Comparison of ENCODE assay signal across 14 cellular contexts in the genomic region with DNA sequence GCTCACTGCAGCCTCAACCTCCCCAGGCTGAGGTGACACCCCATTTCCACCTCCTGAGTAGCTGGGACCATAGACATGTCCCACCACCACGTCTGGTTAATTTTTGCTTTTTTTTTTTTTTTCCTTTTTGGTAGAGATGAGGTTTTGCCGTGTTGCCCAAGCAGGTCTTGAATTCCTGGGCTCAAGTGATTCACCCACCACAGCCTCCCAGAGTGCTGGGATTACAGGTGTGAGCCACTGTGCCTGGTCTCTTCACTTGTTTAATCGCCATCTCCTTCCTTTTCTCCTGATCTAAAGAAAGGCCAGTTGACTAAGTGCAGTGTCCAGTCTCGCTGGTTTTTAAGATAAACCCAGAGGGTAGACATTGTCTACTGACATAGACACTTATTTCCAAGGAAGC.
A peak's percentile ranks its signal among the peaks of the same experiment; 100 is the strongest.
DNase-seq lines count a peak whose midpoint lies in the region; ATAC-seq and TF ChIP-seq lines count a peak whose summit lies in the region.
"Had no signal": no experiment of that assay in that cellular context is flagged by ENCODE, and none has a peak within 500 bp of the region (broad histone marks: within the 10 kb centered on the region; RNA-seq: fewer than 3 reads in every experiment).

No MANE protein-coding gene starts in this region.

- H3K4me3 ChIP-seq in PC-9: no peak overlapping the region
- no peak overlapping the region for H3K4me3 ChIP-seq in spleen
- H3K4me3 ChIP-seq: BLaER1, GM23338 had no signal

- H3K36me3 ChIP-seq in PC-9 (ENCODE audit: low read depth) (no peaks in the 10 kb centered on the region), spleen (no peaks in the 10 kb centered on the region)
- H3K36me3 ChIP-seq: BLaER1 had no signal

- H3K4me2 ChIP-seq in PC-9: peak overlapping the region; percentile 48
- H3K4me2 ChIP-seq: BLaER1, GM23338 had no signal

- 80 to 88% (median 87%) methylated on average over 4 of the region's 4 CpGs for WGBS in spleen, 5 donors

- DNase-seq in Daoy (ENCODE audit: low read depth) (peak; percentile 13), PC-9 (peak in 1 of 2 experiments; percentile 41), foreskin keratinocyte (peak; percentile 31 to 63), spleen (peak; percentile 2), RWPE1 (ENCODE audit: low spot score) (no peak), NCI-H526 (lab: John Stamatoyannopoulos, UW) (no peak)
- DNase-seq: 8988T; Calu3; CD8-positive, alpha-beta T cell; DND-41; HCEC 1CT had no signal

- H3K79me2 ChIP-seq in PC-9 (ENCODE audit: low read depth): no peaks in the 10 kb centered on the region

- H3K4me1 ChIP-seq in PC-9 (replicated peaks; ENCODE audit: insufficient read depth): peaks cover 21% of the 10 kb centered on the region
- no peaks in the 10 kb centered on the region for H3K4me1 ChIP-seq in foreskin keratinocyte
- no peaks in the 10 kb centered on the region for H3K4me1 ChIP-seq in spleen

- POLR2A ChIA-PET in PC-9 (lab: Charles Lee; ENCODE audit: unreplicated experiment) (interaction anchor here (0.7 kb wide), 1 partner anchor 223 kb away, joined by 10 read pairs; no protein-coding TSS in a partner anchor), RWPE1 (lab: Yijun Ruan, JAX; ENCODE audit: low non-redundant PET) (no interaction called here)

- TF ChIP-seq CTCF in PC-9 (conservative IDR thresholded peaks at IDR 0.05) (no peak), foreskin keratinocyte (conservative IDR thresholded peaks at IDR 0.05) (no peak), spleen (IDR thresholded peaks at IDR 0.05 in 8 of 11, conservative IDR thresholded peaks at IDR 0.05 in 3 of 11) (no peak), RWPE1 (conservative IDR thresholded peaks at IDR 0.05; ENCODE audit: low read depth) (no peak)

- no peaks in the 10 kb centered on the region for H3K9me2 ChIP-seq in PC-9 (ENCODE audit: insufficient read depth)

- no TSS peak for BruUV-seq in PC-9 (replicated peaks; lab: Mats Ljungman, UMichigan)

- CTCF ChIA-PET in PC-9 (lab: Charles Lee) (no interaction called here), RWPE1 (lab: Yijun Ruan, JAX) (interaction anchor here (0.7 kb wide), 1 partner anchor 1333 kb away, joined by 3 read pairs; no protein-coding TSS in a partner anchor)

- no peaks in the 10 kb centered on the region for H3K9me3 ChIP-seq in PC-9 (ENCODE audit: insufficient read depth, low read depth)
- H3K9me3 ChIP-seq in spleen: peaks cover 0 to 8% (median 0%) of the 10 kb centered on the region in 8 donors
- H3K9me3 ChIP-seq: BLaER1 had no signal

- no peak for TF ChIP-seq POLR2A in spleen (IDR thresholded peaks at IDR 0.05)

- H4K20me1 ChIP-seq in PC-9 (ENCODE audit: insufficient read depth): no peaks in the 10 kb centered on the region
- H4K20me1 ChIP-seq: BLaER1 had no signal

- H3K27ac ChIP-seq in PC-9: no peak overlapping the region
- no peak overlapping the region for H3K27ac ChIP-seq in foreskin keratinocyte
- H3K27ac ChIP-seq in spleen: no peak overlapping the region
- no peak overlapping the region for H3K27ac ChIP-seq in RWPE1
- H3K27ac ChIP-seq: BLaER1 had no signal

- H2AFZ ChIP-seq in PC-9: no peak overlapping the region
- H2AFZ ChIP-seq: GM23338 had no signal

- peaks cover 5% of the 10 kb centered on the region; the same call in 1 of the 2 replicates for H3F3A ChIP-seq in PC-9 (ENCODE audit: insufficient read depth, low read depth)

- intact Hi-C loops in PC-9 (cut with micrococcal nuclease; ENCODE audit: unreplicated experiment) (no loop called here), spleen (cut with DNase I; ENCODE audit: low total_unique reads) (no loop called here)

- ATAC-seq in foreskin keratinocyte (no peak), GM19035 (IDR thresholded peaks at IDR 0.05; ENCODE audit: unreplicated experiment) (no peak)
- ATAC-seq: CD8-positive, alpha-beta T cell; GM23338 had no signal

- H3K27me3 ChIP-seq in PC-9 (ENCODE audit: insufficient read depth, low read depth) (peaks cover 12% of the 10 kb centered on the region), foreskin keratinocyte (peaks cover 6% of the 10 kb centered on the region), spleen (replicated peaks in 1 of 7) (peaks cover 0 to 18% (median 0%) of the 10 kb centered on the region in 7 donors)
- H3K27me3 ChIP-seq: BLaER1 had no signal

Comparison
In these comparisons a context has a peak if more than half of its experiments do, and no peak if none do; other contexts are left out.
1. DNase-seq: peak in Daoy (single experiment), foreskin keratinocyte (2 of 2) and spleen (single experiment); none in RWPE1 (single experiment) and NCI-H526 (0 of 2).